In the genomic region with DNA sequence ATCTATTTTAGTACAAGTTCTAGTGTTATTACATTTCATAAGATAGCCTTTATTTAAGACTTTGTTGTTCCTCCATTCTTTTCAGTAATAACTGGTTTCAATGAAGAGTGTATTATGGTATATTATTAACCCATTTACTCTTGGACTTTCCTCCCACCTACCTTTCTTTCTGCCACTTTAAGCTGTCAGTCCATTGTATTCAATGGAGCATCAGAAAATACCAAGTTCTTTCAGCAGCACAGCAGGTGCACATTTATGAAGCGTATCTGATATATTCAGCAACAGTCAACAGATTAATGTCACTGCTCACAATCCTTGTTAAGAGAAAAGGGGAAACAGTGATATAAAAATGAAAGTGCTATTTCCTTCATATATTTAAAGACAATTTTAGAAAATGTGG, we compare ENCODE assay signal across 24 cellular contexts.
DNase-seq lines count a peak whose midpoint lies in the region; ATAC-seq and TF ChIP-seq lines count a peak whose summit lies in the region.
"Had no signal": no experiment of that assay in that cellular context is flagged by ENCODE, and none has a peak within 500 bp of the region (broad histone marks: within the 10 kb centered on the region; RNA-seq: fewer than 3 reads in every experiment).

No MANE protein-coding gene starts in this region.

- H3K9me3 Mint-ChIP-seq in type B pancreatic cell (peaks cover 17% of the 10 kb centered on the region), chondrocyte (ENCODE audit: low read depth) (no peaks in the 10 kb centered on the region)
- H3K9me3 Mint-ChIP-seq: activated B cell treated with CpG ODN at 0.5 μM for 24 hours, nephron had no signal

- no peaks in the 10 kb centered on the region for H3K36me3 ChIP-seq in OCI-LY3 (replicated peaks; ENCODE audit: low read depth, low read length)
- H3K36me3 ChIP-seq in lower lobe of right lung, result no peaks in the 10 kb centered on the region
- H3K36me3 ChIP-seq: BLaER1, pancreas, uterus had no signal

- no peaks in the 10 kb centered on the region for H3K4me1 Mint-ChIP-seq in type B pancreatic cell (ENCODE audit: unreplicated experiment)
- peaks cover 8% of the 10 kb centered on the region for H3K4me1 Mint-ChIP-seq in chondrocyte (ENCODE audit: low read depth)
- H3K4me1 Mint-ChIP-seq: activated B cell treated with CpG ODN at 0.5 μM for 24 hours, nephron had no signal

- intact Hi-C loops in lower lobe of right lung (cut with DNase I), result no loop called here

- H3K4me3 Mint-ChIP-seq in type B pancreatic cell (no peak overlapping the region), chondrocyte (ENCODE audit: unreplicated experiment) (no peak overlapping the region)
- H3K4me3 Mint-ChIP-seq: activated B cell treated with CpG ODN at 0.5 μM for 24 hours, nephron had no signal

- H2AFZ ChIP-seq in OCI-LY3 (ENCODE audit: low read depth, low read length), result no peak overlapping the region

- H3K27ac ChIP-seq in OCI-LY3 (ENCODE audit: low read length), result no peak overlapping the region
- no peak overlapping the region for H3K27ac ChIP-seq in lower lobe of right lung
- H3K27ac ChIP-seq: BLaER1, HL-60, pancreas, uterus had no signal

- no peaks in the 10 kb centered on the region for H3K36me3 Mint-ChIP-seq in type B pancreatic cell
- no peaks in the 10 kb centered on the region for H3K36me3 Mint-ChIP-seq in chondrocyte (ENCODE audit: low read depth)

- H3K4me1 ChIP-seq in OCI-LY3 (ENCODE audit: low read length), result peaks cover 8% of the 10 kb centered on the region
- no peaks in the 10 kb centered on the region for H3K4me1 ChIP-seq in lower lobe of right lung
- H3K4me1 ChIP-seq: BLaER1, pancreas, uterus had no signal

- H3K27ac Mint-ChIP-seq in type B pancreatic cell, result no peak overlapping the region
- H3K27ac Mint-ChIP-seq in chondrocyte (ENCODE audit: unreplicated experiment), result no peak overlapping the region
- H3K27ac Mint-ChIP-seq: activated B cell treated with CpG ODN at 0.5 μM for 24 hours had no signal

- H3K9me3 ChIP-seq in OCI-LY3 (ENCODE audit: insufficient read depth, low read length), result no peaks in the 10 kb centered on the region
- no peaks in the 10 kb centered on the region for H3K9me3 ChIP-seq in lower lobe of right lung
- H3K9me3 ChIP-seq: BLaER1, mucosa of descending colon, pancreas, uterus had no signal

- H3K27me3 Mint-ChIP-seq in type B pancreatic cell (no peaks in the 10 kb centered on the region), chondrocyte (ENCODE audit: low read depth) (no peaks in the 10 kb centered on the region)
- H3K27me3 Mint-ChIP-seq: activated B cell treated with CpG ODN at 0.5 μM for 24 hours had no signal

- H3K4me2 ChIP-seq in OCI-LY3 (ENCODE audit: low read length), result 0 out of 2 replicates have a peak overlapping the region, but pooled peaks have one; percentile 1
- H3K4me2 ChIP-seq: BLaER1 had no signal

- no peaks in the 10 kb centered on the region for H3K27me3 ChIP-seq in OCI-LY3 (ENCODE audit: low read depth, low read length)
- H3K27me3 ChIP-seq in lower lobe of right lung (ENCODE audit: low read depth), result no peaks in the 10 kb centered on the region
- H3K27me3 ChIP-seq: BLaER1, pancreas, uterus had no signal

- H3K79me2 ChIP-seq in OCI-LY3 (ENCODE audit: low read length), result no peaks in the 10 kb centered on the region

- H4K20me1 ChIP-seq in OCI-LY3 (ENCODE audit: insufficient read depth, low read length), result no peaks in the 10 kb centered on the region
- H4K20me1 ChIP-seq: BLaER1 had no signal

- no peak overlapping the region for H3K9ac ChIP-seq in OCI-LY3 (ENCODE audit: low read length)
- H3K9ac ChIP-seq: BLaER1 had no signal

- no peak for ATAC-seq in HG03175 (IDR thresholded peaks at IDR 0.05; ENCODE audit: unreplicated experiment)
- ATAC-seq in lower lobe of right lung, result no peak
- ATAC-seq: mucosa of descending colon, pancreas, right cardiac atrium had no signal

- no peak for TF ChIP-seq CTCF in OCI-LY3 (IDR thresholded peaks at IDR 0.05; ENCODE audit: low read depth, low read length)
- TF ChIP-seq CTCF in type B pancreatic cell (conservative IDR thresholded peaks at IDR 0.05), result no peak
- no peak for TF ChIP-seq CTCF in lower lobe of right lung (IDR thresholded peaks at IDR 0.05)
- no peak for TF ChIP-seq CTCF in chondrocyte (IDR thresholded peaks at IDR 0.05)

- DNase-seq in DMS153 (lab: John Stamatoyannopoulos, UW) (peak; percentile 52), NCI-H146 (lab: John Stamatoyannopoulos, UW) (peak; percentile 90), NCI-H345 (lab: John Stamatoyannopoulos, UW) (peak; percentile 93), type B pancreatic cell (ENCODE audit: extremely low spot score, unreplicated experiment) (no peak), lower lobe of right lung (no peak), chondrocyte (ENCODE audit: low spot score) (no peak)
- DNase-seq: activated B cell treated with CpG ODN at 0.5 μM for 24 hours; activated CD4-positive, alpha-beta T cell treated with anti-CD3 and anti-CD28 coated beads, Interleukin-2, amount 50 U/mL, for 48 hours; activated effector memory CD4-positive, alpha-beta T cell treated with Interleukin-2 at 50 U/mL for 16 hours; cerebellar nuclear complex; mucosa of descending colon; NCI-H524 treated with DMSO at 0.1 percent for 48 hours; pancreas; right cardiac atrium; stimulated activated CD4-positive, alpha-beta T cell treated with anti-CD3 and anti-CD28 coated beads, Interleukin-12 subunit alpha, Interleukin-12 subunit beta, amount 100 ng/mL, for 4 hours; stimulated activated CD4-positive, alpha-beta T cell treated with anti-CD3 and anti-CD28 coated beads, Interleukin-4, amount 100 ng/mL, for 4 hours; stimulated activated naive CD4-positive, alpha-beta T cell; uterus had no signal

- H3K4me3 ChIP-seq in OCI-LY3 (ENCODE audit: low read length) (no peak overlapping the region), lower lobe of right lung (no peak overlapping the region)
- H3K4me3 ChIP-seq: BLaER1, lung, mucosa of descending colon, pancreas, uterus had no signal

Comparison
In these comparisons a context has a peak if more than half of its experiments do, and no peak if none do; other contexts are left out.
1. DNase-seq: peak in DMS153 (single experiment), NCI-H146 (single experiment) and NCI-H345 (single experiment); none in type B pancreatic cell (single experiment), lower lobe of right lung (single experiment) and chondrocyte (single experiment).